In the genomic region with DNA sequence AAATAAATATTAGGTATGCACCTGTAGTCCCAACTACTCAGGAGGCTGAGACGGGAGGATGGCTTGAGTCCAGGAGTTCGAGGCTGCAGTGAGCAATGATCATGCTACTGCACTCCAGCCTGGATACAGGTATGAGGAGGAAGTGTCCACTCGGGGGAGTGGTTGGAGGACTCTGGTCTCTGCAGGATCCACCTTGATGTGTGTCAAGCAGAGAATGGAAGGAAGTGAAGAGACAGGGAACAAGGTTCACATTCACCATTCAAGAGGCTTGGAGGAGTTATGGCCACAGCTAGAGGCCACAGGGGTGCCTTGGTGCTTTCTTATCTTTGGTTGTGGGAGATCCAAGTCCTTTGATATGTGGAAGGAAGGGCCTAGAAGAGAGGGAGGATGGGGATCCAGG, we compare ENCODE assay signal across 17 cellular contexts. TPM values are rescaled to one million over a fixed set of nuclear protein-coding genes. Genes with fewer than 3 reads are reported as not detected.
DNase-seq lines count a peak whose midpoint lies in the region; FAIRE-seq and TF ChIP-seq lines count a peak whose summit lies in the region.
"Had no signal": no experiment of that assay in that cellular context is flagged by ENCODE, and none has a peak within 500 bp of the region (broad histone marks: within the 10 kb centered on the region; RNA-seq: fewer than 3 reads in every experiment).

No MANE protein-coding gene starts in this region.

- no peak overlapping the region for H3K4me3 ChIP-seq in Karpas-422 (ENCODE audit: low read length)
- H3K4me3 ChIP-seq: Peyer's patch had no signal

- H3K4me3 Mint-ChIP-seq in neural crest cell = peak overlapping the region; percentile 71
- H3K4me3 Mint-ChIP-seq: CD8-positive, alpha-beta memory T cell had no signal

- no peaks in the 10 kb centered on the region for H3K27me3 ChIP-seq in Karpas-422 (ENCODE audit: low read length)

- TF ChIP-seq POLR2A in GM12892 (IDR thresholded peaks at IDR 0.05; ENCODE audit: low read depth, low read length) = no peak

- H3K27ac ChIP-seq in epithelial cell of prostate (peak overlapping the region; percentile 40), Karpas-422 (ENCODE audit: low read length) (no peak overlapping the region)
- H3K27ac ChIP-seq: Peyer's patch had no signal

- no peak for TF ChIP-seq CTCF in neural crest cell (conservative IDR thresholded peaks at IDR 0.05)

- peaks cover 52% of the 10 kb centered on the region for H3K4me1 Mint-ChIP-seq in neural crest cell

- H3K27me3 Mint-ChIP-seq in neural crest cell (ENCODE audit: low read depth) = peaks cover 7% of the 10 kb centered on the region

- no peak for FAIRE-seq in GM12892 (lab: Jason Lieb, UNC)
- FAIRE-seq: H54 had no signal

- peak; percentile 34 for DNase-seq in DMS53 (lab: John Stamatoyannopoulos, UW)
- DNase-seq in DMS53 treated with DMSO at 0.1 percent for 48 hours (lab: John Stamatoyannopoulos, UW; ENCODE audit: unreplicated experiment) = no peak
- DNase-seq in epithelial cell of prostate (ENCODE audit: low read depth, low spot score) = no peak
- DNase-seq in neural crest cell (ENCODE audit: low read depth, low spot score) = no peak
- DNase-seq in NCI-H1417 (lab: John Stamatoyannopoulos, UW) = no peak
- DNase-seq in GM12892 (ENCODE audit: insufficient read length) = no peak
- DNase-seq in DMS153 (lab: John Stamatoyannopoulos, UW) = no peak
- no peak for DNase-seq in Karpas-422
- DNase-seq: 8988T; CD8-positive, alpha-beta memory T cell; Kasumi-1; NCI-H1105 treated with DMSO at 0.1 percent for 48 hours; NCI-H187; NCI-H226; NCI-H524 treated with DMSO at 0.1 percent for 48 hours; Peyer's patch had no signal

- H3K36me3 Mint-ChIP-seq in neural crest cell (ENCODE audit: low read depth) = no peaks in the 10 kb centered on the region
- H3K36me3 Mint-ChIP-seq: CD8-positive, alpha-beta memory T cell had no signal

- H3K79me2 ChIP-seq in Karpas-422 (ENCODE audit: low read length) = no peaks in the 10 kb centered on the region

- H3K9me3 ChIP-seq in Karpas-422 (ENCODE audit: low read length) = no peaks in the 10 kb centered on the region

- H3K9me2 ChIP-seq in Karpas-422 (replicated peaks; ENCODE audit: insufficient read depth, low read length) = no peaks in the 10 kb centered on the region

- H4K20me1 ChIP-seq in Karpas-422 (ENCODE audit: insufficient read depth, low read depth, low read length) = no peaks in the 10 kb centered on the region

- no peak overlapping the region for H3K9ac ChIP-seq in Karpas-422 (ENCODE audit: low read length)

- H3K4me1 ChIP-seq in Karpas-422 (ENCODE audit: low read length) = peaks cover 23% of the 10 kb centered on the region

- H3K36me3 ChIP-seq in Karpas-422 (ENCODE audit: insufficient read depth, low read length) = no peaks in the 10 kb centered on the region
- H3K36me3 ChIP-seq: Peyer's patch had no signal

- peak overlapping the region; percentile 96 for H3K27ac Mint-ChIP-seq in neural crest cell (ENCODE audit: unreplicated experiment)
- H3K27ac Mint-ChIP-seq: CD8-positive, alpha-beta memory T cell had no signal

- no peak overlapping the region for H2AFZ ChIP-seq in Karpas-422 (ENCODE audit: low read length)

- no peaks in the 10 kb centered on the region for H3K9me3 Mint-ChIP-seq in neural crest cell

- H3K4me2 ChIP-seq in Karpas-422 (ENCODE audit: low read depth, low read length, poor library complexity, severe bottlenecking) = no peak overlapping the region

RNA-seq across cellular contexts. Expression of gene CERCAM, which starts 5.4 kb away (rescaled TPM):
- total RNA-seq in neural crest cell = 49.7 and 56.4 TPM in 2 replicates
- 1.5 TPM for polyA plus RNA-seq in GM12892 (2012; ENCODE audit: missing spikeins)
- 12.2 and 19.8 TPM in 2 replicates for total RNA-seq in Karpas-422 (2014; rRNA removed; shearing (Covaris generic); ENCODE audit: low replicate concordance)

RNA-seq across cellular contexts. Expression of gene ODF2, which starts 40.6 kb away (rescaled TPM):
- total RNA-seq in neural crest cell = 85.2 and 85.5 TPM in 2 replicates
- 23.2 TPM for polyA plus RNA-seq in GM12892 (2012; ENCODE audit: missing spikeins)
- 37.8 and 69.5 TPM in 2 replicates for total RNA-seq in Karpas-422 (2014; rRNA removed; shearing (Covaris generic); ENCODE audit: low replicate concordance)

RNA-seq across cellular contexts. Expression of gene URM1, which starts 44.0 kb away (rescaled TPM):
- total RNA-seq in neural crest cell = 69.9 and 73.2 TPM in 2 replicates
- 41.0 TPM for polyA plus RNA-seq in GM12892 (2012; ENCODE audit: missing spikeins)
- total RNA-seq in Karpas-422 (2014; rRNA removed; shearing (Covaris generic); ENCODE audit: low replicate concordance) = 22.7 and 33.4 TPM in 2 replicates
